Comparison of ENCODE assay signal across 8 cellular contexts in genomic region chr1:212488436-212489283, GRCh38. TPM values are rescaled to one million over a fixed set of nuclear protein-coding genes. Genes with fewer than 3 reads are reported as not detected.
A peak's percentile ranks its signal among the peaks of the same experiment; 100 is the strongest.
DNase-seq lines count a peak whose midpoint lies in the region; ATAC-seq and TF ChIP-seq lines count a peak whose summit lies in the region.

No MANE protein-coding gene starts in this region.

- H3K27me3 Mint-ChIP-seq in mesothelial cell of epicardium (ENCODE audit: low read depth): no peaks in the 10 kb centered on the region

- peaks cover 16% of the 10 kb centered on the region for H3K4me1 Mint-ChIP-seq in mesothelial cell of epicardium

- intact Hi-C loops in Right ventricle myocardium superior (cut with DNase I) (no loop called here), cardiac septum (cut with DNase I) (no loop called here)

- DNase-seq in Right ventricle myocardium superior (no peak), cardiac septum (ENCODE audit: low spot score) (no peak), NCI-H69 (lab: John Stamatoyannopoulos, UW) (peak; percentile 75), cerebellar cortex (ENCODE audit: low spot score) (peak; percentile 12), mesothelial cell of epicardium (ENCODE audit: low spot score in 2 of 2, unreplicated experiment in 2 of 2) (no peak), NCI-H446 (lab: John Stamatoyannopoulos, UW) (no peak)

- peak; percentile 67 for ATAC-seq in Right ventricle myocardium superior (ENCODE audit: poor library complexity)
- peak; percentile 62 for ATAC-seq in HG02588 (IDR thresholded peaks at IDR 0.05; ENCODE audit: unreplicated experiment)
- ATAC-seq in HG03108 (IDR thresholded peaks at IDR 0.05; ENCODE audit: unreplicated experiment): no peak

- no peak overlapping the region for H3K4me3 Mint-ChIP-seq in mesothelial cell of epicardium

- H3K9me3 Mint-ChIP-seq in mesothelial cell of epicardium: no peaks in the 10 kb centered on the region

- H3K27ac Mint-ChIP-seq in mesothelial cell of epicardium: peak overlapping the region; percentile 61

- no peak for TF ChIP-seq CTCF in mesothelial cell of epicardium (IDR thresholded peaks at IDR 0.05; ENCODE audit: unreplicated experiment)

- no peaks in the 10 kb centered on the region for H3K36me3 Mint-ChIP-seq in mesothelial cell of epicardium

RNA-seq across cellular contexts. Expression of gene NENF, which starts 55.9 kb away (rescaled TPM):
- 106 TPM for total RNA-seq in Right ventricle myocardium superior
- total RNA-seq in cardiac septum: 116 TPM
- total RNA-seq in mesothelial cell of epicardium: 35.8 to 39.3 TPM (median 36.2 TPM) in 3 replicates

Comparison
In these comparisons a context has a peak if more than half of its experiments do, and no peak if none do; other contexts are left out.
1. DNase-seq: peak in NCI-H69 (single experiment) and cerebellar cortex (single experiment); none in Right ventricle myocardium superior (single experiment), cardiac septum (single experiment), mesothelial cell of epicardium (0 of 2) and NCI-H446 (0 of 2).